Comparison of ENCODE assay signal across 16 cellular contexts in genomic region chr9:114733814-114734213, GRCh38. TPM values are rescaled to one million over a fixed set of nuclear protein-coding genes. Genes with fewer than 3 reads are reported as not detected.
DNase-seq lines count a peak whose midpoint lies in the region; ATAC-seq and TF ChIP-seq lines count a peak whose summit lies in the region.
"Had no signal": no experiment of that assay in that cellular context is flagged by ENCODE, and none has a peak within 500 bp of the region (broad histone marks: within the 10 kb centered on the region; RNA-seq: fewer than 3 reads in every experiment).

No MANE protein-coding gene starts in this region.

- peak; percentile 27 for DNase-seq in 8988T
- DNase-seq in H4 (ENCODE audit: low spot score) = peak; percentile 69
- DNase-seq in SW 1271 (lab: John Stamatoyannopoulos, UW) = peak; percentile 39 to 78
- DNase-seq in fibroblast of gingiva (ENCODE audit: low read depth) = peak; percentile 31
- DNase-seq in omental fat pad (ENCODE audit: low spot score) = no peak
- no peak for DNase-seq in activated gamma-delta T cell treated with Interleukin-2 at 50 U/mL for 16 hours
- no peak for DNase-seq in occipital lobe (lab: John Stamatoyannopoulos, UW)
- no peak for DNase-seq in GM23338 (ENCODE audit: low spot score)
- DNase-seq: activated CD4-positive, CD25-positive, alpha-beta regulatory T cell; activated T-cell treated with anti-CD3 and anti-CD28 coated beads, Interleukin-2, amount 50 U/mL, for 1 hour; AML-193; DMS53; effector memory CD4-positive, alpha-beta T cell; NCI-H2171; stimulated activated CD4-positive, alpha-beta T cell treated with anti-CD3 and anti-CD28 coated beads, Interleukin-2, amount 100 ng/mL, for 24 hours had no signal

- no peaks in the 10 kb centered on the region for H3K4me1 ChIP-seq in GM23338 (ENCODE audit: insufficient read depth)

- no peaks in the 10 kb centered on the region for H3K36me3 Mint-ChIP-seq in GM23338 (ENCODE audit: low read depth)

- H3K27me3 Mint-ChIP-seq in GM23338 (ENCODE audit: insufficient read depth, low read depth, poor library complexity) = peaks cover 1% of the 10 kb centered on the region

- no peaks in the 10 kb centered on the region; the same call in 2 of the 3 replicates for H3K9me3 Mint-ChIP-seq in GM23338

- no peak for TF ChIP-seq CTCF in omental fat pad (IDR thresholded peaks at IDR 0.05)
- TF ChIP-seq CTCF in GM23338 (conservative IDR thresholded peaks at IDR 0.05; ENCODE audit: low read depth in 2 of 2) = no peak

- H3K4me3 ChIP-seq in GM23338 = no peak overlapping the region

- no peaks in the 10 kb centered on the region for H3F3A ChIP-seq in GM23338 (replicated peaks; ENCODE audit: low read depth)

- no peaks in the 10 kb centered on the region for H3K27me3 ChIP-seq in GM23338 (ENCODE audit: insufficient read depth)

- no peaks in the 10 kb centered on the region for H3K4me1 Mint-ChIP-seq in GM23338

- H3K27ac ChIP-seq in GM23338 (ENCODE audit: low read depth) = no peak overlapping the region

- H3K9me2 ChIP-seq in GM23338 (ENCODE audit: insufficient read depth) = no peaks in the 10 kb centered on the region

- no peak overlapping the region for H3K27ac Mint-ChIP-seq in GM23338

- no peaks in the 10 kb centered on the region for H3K36me3 ChIP-seq in GM23338 (ENCODE audit: insufficient read depth)

- H3K4me2 ChIP-seq in GM23338 = no peak overlapping the region

- no peak overlapping the region for H3K4me3 Mint-ChIP-seq in GM23338

- no peaks in the 10 kb centered on the region for H3K79me2 ChIP-seq in GM23338 (replicated peaks; ENCODE audit: insufficient read depth)

- no peak overlapping the region for H2AFZ ChIP-seq in GM23338

- ATAC-seq in omental fat pad (ENCODE audit: low FRiP score) (no peak), GM23338 (no peak)

- H4K20me1 ChIP-seq in GM23338 (replicated peaks; ENCODE audit: insufficient read depth) = no peaks in the 10 kb centered on the region

TF ChIP-seq in GM23338, 12 proteins besides CTCF, POLR2A, EP300 and RAD21:
- TF ChIP-seq, protein P1, sequence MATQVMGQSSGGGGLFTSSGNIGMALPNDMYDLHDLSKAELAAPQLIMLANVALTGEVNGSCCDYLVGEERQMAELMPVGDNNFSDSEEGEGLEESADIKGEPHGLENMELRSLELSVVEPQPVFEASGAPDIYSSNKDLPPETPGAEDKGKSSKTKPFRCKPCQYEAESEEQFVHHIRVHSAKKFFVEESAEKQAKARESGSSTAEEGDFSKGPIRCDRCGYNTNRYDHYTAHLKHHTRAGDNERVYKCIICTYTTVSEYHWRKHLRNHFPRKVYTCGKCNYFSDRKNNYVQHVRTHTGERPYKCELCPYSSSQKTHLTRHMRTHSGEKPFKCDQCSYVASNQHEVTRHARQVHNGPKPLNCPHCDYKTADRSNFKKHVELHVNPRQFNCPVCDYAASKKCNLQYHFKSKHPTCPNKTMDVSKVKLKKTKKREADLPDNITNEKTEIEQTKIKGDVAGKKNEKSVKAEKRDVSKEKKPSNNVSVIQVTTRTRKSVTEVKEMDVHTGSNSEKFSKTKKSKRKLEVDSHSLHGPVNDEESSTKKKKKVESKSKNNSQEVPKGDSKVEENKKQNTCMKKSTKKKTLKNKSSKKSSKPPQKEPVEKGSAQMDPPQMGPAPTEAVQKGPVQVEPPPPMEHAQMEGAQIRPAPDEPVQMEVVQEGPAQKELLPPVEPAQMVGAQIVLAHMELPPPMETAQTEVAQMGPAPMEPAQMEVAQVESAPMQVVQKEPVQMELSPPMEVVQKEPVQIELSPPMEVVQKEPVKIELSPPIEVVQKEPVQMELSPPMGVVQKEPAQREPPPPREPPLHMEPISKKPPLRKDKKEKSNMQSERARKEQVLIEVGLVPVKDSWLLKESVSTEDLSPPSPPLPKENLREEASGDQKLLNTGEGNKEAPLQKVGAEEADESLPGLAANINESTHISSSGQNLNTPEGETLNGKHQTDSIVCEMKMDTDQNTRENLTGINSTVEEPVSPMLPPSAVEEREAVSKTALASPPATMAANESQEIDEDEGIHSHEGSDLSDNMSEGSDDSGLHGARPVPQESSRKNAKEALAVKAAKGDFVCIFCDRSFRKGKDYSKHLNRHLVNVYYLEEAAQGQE (IDR thresholded peaks at IDR 0.05; ENCODE audit: unreplicated experiment) = no peak
- TF ChIP-seq JUNB (IDR thresholded peaks at IDR 0.05; ENCODE audit: unreplicated experiment) = no peak

RNA-seq across cellular contexts. Expression of gene TEX48, which starts 51.8 kb away (rescaled TPM):
- total RNA-seq in H4 (2014; rRNA removed; shearing (Covaris generic)) = not detected in 2 replicates
- total RNA-seq in omental fat pad (not detected), occipital lobe (not detected)
- total RNA-seq in GM23338 (2014; rRNA removed; shearing (Covaris generic)) = not detected in 2 replicates
- polyA plus RNA-seq in GM23338 (2016; fragmentation: Nextera tagmentation; extraction: Ambion mirVana) = not detected in 2 replicates
- total RNA-seq: pulmonary artery endothelial cell had no signal

Comparison
In these comparisons a context has a peak if more than half of its experiments do, and no peak if none do; other contexts are left out.
1. DNase-seq: peak in 8988T (single experiment), H4 (single experiment), SW 1271 (2 of 2) and fibroblast of gingiva (single experiment); none in omental fat pad (single experiment), activated gamma-delta T cell treated with Interleukin-2 at 50 U/mL for 16 hours (single experiment), occipital lobe (single experiment) and GM23338 (single experiment).